ENCODE assay signal across 8 cellular contexts in the genomic region with DNA sequence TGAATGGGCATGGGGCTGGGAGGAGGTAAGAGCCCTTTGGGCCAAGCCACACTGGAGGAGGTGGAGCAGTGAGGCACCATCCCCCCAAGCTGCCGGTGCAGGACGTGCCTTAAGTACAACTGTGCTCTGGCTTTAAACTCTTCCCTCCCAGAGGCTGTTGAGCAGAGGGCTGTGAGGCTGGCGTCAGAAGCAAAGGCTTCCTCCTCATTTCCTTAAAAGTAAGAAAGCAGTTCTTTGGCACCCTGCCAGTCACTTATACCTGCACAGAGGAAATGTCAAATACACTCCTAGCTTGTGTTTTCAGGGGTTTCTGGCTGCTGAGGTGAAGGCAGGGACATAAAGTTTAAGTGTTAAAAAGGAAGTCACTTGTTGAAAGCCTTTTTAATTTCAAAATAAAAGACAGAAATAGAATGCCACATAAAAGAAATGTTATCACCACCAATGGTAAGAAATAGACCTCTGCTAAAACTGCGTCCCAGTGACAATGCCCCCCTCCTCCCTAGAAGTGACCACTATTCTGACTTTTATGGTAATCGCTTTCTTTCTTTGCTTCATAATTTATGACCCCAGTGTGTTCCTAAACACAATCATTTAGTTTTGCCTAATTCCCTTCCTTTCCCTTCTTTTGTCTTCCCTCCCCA. TPM values are rescaled to one million over a fixed set of nuclear protein-coding genes. Genes with fewer than 3 reads are reported as not detected.
DNase-seq lines count a peak whose midpoint lies in the region; ATAC-seq and TF ChIP-seq lines count a peak whose summit lies in the region.

No MANE protein-coding gene starts in this region.

- BruUV-seq in Calu3 (replicated peaks; lab: Mats Ljungman, UMichigan) = no TSS peak

- no peak for TF ChIP-seq POLR2A in adrenal gland (IDR thresholded peaks at IDR 0.05)

- ATAC-seq in mucosa of descending colon (peak; percentile 60), HG02870 (IDR thresholded peaks at IDR 0.05; ENCODE audit: unreplicated experiment) (no peak), HG03135 (IDR thresholded peaks at IDR 0.05; ENCODE audit: unreplicated experiment) (no peak), HG02623 (IDR thresholded peaks at IDR 0.05; ENCODE audit: unreplicated experiment) (no peak)

- H3K4me3 Mint-ChIP-seq in Calu3 (ENCODE audit: low read depth, unreplicated experiment) = no peak overlapping the region
- no peak overlapping the region for H3K4me3 Mint-ChIP-seq in activated naive CD8-positive, alpha-beta T cell treated with anti-CD3 and anti-CD28 coated beads for 36 hours

- no peaks in the 10 kb centered on the region for H3K27me3 ChIP-seq in adrenal gland

- peaks cover 13% of the 10 kb centered on the region for H3K4me1 Mint-ChIP-seq in Calu3 (ENCODE audit: low read depth, unreplicated experiment)
- H3K4me1 Mint-ChIP-seq in activated naive CD8-positive, alpha-beta T cell treated with anti-CD3 and anti-CD28 coated beads for 36 hours = peaks cover 20% of the 10 kb centered on the region

- no peaks in the 10 kb centered on the region for H3K9me3 Mint-ChIP-seq in Calu3 (ENCODE audit: low read depth, unreplicated experiment)
- H3K9me3 Mint-ChIP-seq in activated naive CD8-positive, alpha-beta T cell treated with anti-CD3 and anti-CD28 coated beads for 36 hours = no peaks in the 10 kb centered on the region

- CTCF ChIA-PET in Calu3 (lab: Charles Lee) = no interaction called here

- peaks cover 66% of the 10 kb centered on the region for H3K36me3 Mint-ChIP-seq in Calu3 (ENCODE audit: insufficient read depth, unreplicated experiment)
- H3K36me3 Mint-ChIP-seq in activated naive CD8-positive, alpha-beta T cell treated with anti-CD3 and anti-CD28 coated beads for 36 hours = no peaks in the 10 kb centered on the region

- DNase-seq in Calu3 (peak; percentile 21), NCI-H1105 treated with DMSO at 0.1 percent for 48 hours (lab: John Stamatoyannopoulos, UW) (peak; percentile 70), mucosa of descending colon (peak in 1 of 3 donors; percentile 59), adrenal gland (no peak)
- peak; percentile 11 for DNase-seq in activated naive CD8-positive, alpha-beta T cell treated with anti-CD3 and anti-CD28 coated beads for 36 hours

- intact Hi-C loops in Calu3 (cut with micrococcal nuclease; ENCODE audit: unreplicated experiment) = no loop called here
- intact Hi-C loops in mucosa of descending colon (cut with DNase I, micrococcal nuclease) = no loop called here
- intact Hi-C loops in adrenal gland (cut with DNase I) = no loop called here

- WGBS in adrenal gland, 4 donors = 44 to 64% (median 49%) methylated on average over 4 to 5 of the region's 5 CpGs

- no peak for TF ChIP-seq CTCF in Calu3 (IDR thresholded peaks at IDR 0.05; ENCODE audit: unreplicated experiment)
- no peak for TF ChIP-seq CTCF in mucosa of descending colon (IDR thresholded peaks at IDR 0.05)
- no peak for TF ChIP-seq CTCF in adrenal gland (IDR thresholded peaks at IDR 0.05)

- H3K36me3 ChIP-seq in mucosa of descending colon (ENCODE audit: low read depth) = no peaks in the 10 kb centered on the region
- H3K36me3 ChIP-seq in adrenal gland (replicated peaks in 1 of 2) = no peaks in the 10 kb centered on the region

- H3K27ac ChIP-seq in adrenal gland = peak overlapping the region in 1 of 5 donors; percentile 45

- H3K9me3 ChIP-seq in mucosa of descending colon (no peaks in the 10 kb centered on the region), adrenal gland (replicated peaks in 1 of 3) (no peaks in the 10 kb centered on the region)

- no peaks in the 10 kb centered on the region for H3K27me3 Mint-ChIP-seq in Calu3 (ENCODE audit: unreplicated experiment)
- no peaks in the 10 kb centered on the region for H3K27me3 Mint-ChIP-seq in activated naive CD8-positive, alpha-beta T cell treated with anti-CD3 and anti-CD28 coated beads for 36 hours

- H3K27ac Mint-ChIP-seq in Calu3 (ENCODE audit: unreplicated experiment) = peak overlapping the region; percentile 11
- H3K27ac Mint-ChIP-seq in activated naive CD8-positive, alpha-beta T cell treated with anti-CD3 and anti-CD28 coated beads for 36 hours = no peak overlapping the region

- H3K4me3 ChIP-seq in mucosa of descending colon = no peak overlapping the region
- no peak overlapping the region for H3K4me3 ChIP-seq in adrenal gland

- H3K4me1 ChIP-seq in mucosa of descending colon (ENCODE audit: low read depth) = no peaks in the 10 kb centered on the region
- no peaks in the 10 kb centered on the region for H3K4me1 ChIP-seq in adrenal gland (replicated peaks in 1 of 2)

RNA-seq across cellular contexts. Expression of a gene that starts 33.0 kb away (rescaled TPM):
- total RNA-seq in Calu3 (2022) = 498 and 642 TPM in 2 replicates
- not detected for total RNA-seq in activated naive CD8-positive, alpha-beta T cell treated with anti-CD3 and anti-CD28 coated beads for 36 hours
- 10 to 100 TPM; 16.3 to 36.9 (median 31.0) TPM for total RNA-seq in mucosa of descending colon
- 1 to 10 TPM in 1 of 8 donors, under 1 TPM in 6, not detected in 1; 0.04 to 1.4 (median 0.10) TPM for total RNA-seq in adrenal gland
- polyA plus RNA-seq in adrenal gland = under 1 TPM; 0.15 to 0.30 (median 0.16) TPM

Comparison
In these comparisons a context has a peak if more than half of its experiments do, and no peak if none do; other contexts are left out.
1. DNase-seq: peak in Calu3 (single experiment), NCI-H1105 treated with DMSO at 0.1 percent for 48 hours (single experiment) and activated naive CD8-positive, alpha-beta T cell treated with anti-CD3 and anti-CD28 coated beads for 36 hours (single experiment); none in adrenal gland (0 of 7).
2. RNA of a gene that starts 33.0 kb away (total RNA-seq): 498 to 642 TPM in Calu3; 16.3 to 36.9 TPM in mucosa of descending colon, 0.04 to 1.4 TPM in adrenal gland and not detected in activated naive CD8-positive, alpha-beta T cell treated with anti-CD3 and anti-CD28 coated beads for 36 hours; every median in the first group is over 10 times any median in the second.